ENCODE assay signal across 8 cellular contexts in the genomic region with DNA sequence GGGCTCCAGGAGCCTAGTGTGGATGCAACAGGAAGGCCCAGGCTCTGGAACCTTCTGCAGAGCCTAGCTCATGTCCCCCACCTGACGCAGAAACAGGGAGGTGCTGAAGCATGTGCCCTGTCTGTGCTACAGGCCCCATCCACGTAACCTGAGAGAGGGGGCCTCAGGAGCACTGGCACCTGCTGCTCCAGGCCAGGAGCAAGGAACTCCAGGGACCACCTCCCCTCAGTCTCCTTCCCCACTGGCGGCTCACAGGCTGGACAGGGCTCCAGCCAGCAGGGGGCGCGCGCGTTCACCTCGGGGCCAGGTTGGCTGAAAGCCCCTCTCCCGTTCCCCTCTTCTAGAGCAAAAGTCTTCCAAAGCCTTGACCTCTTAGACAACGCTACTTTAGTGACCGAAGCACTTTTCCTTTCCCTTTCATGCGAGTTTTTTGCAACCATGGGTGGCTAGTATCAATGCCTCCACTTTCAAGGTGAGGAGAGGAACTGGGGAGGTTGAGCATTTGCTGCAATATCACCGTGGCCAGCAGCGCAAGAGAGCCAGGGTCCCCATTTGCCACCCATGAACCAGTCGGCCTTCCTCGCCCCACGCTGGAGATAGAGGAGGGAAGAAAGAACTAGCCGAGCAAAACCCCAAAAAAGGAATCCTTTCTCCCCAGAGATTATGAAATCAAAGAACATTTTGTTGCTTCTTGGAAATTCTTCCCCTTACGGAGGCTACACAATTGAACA. TPM values are rescaled to one million over a fixed set of nuclear protein-coding genes. Genes with fewer than 3 reads are reported as not detected.
A peak's percentile ranks its signal among the peaks of the same experiment; 100 is the strongest.
DNase-seq lines count a peak whose midpoint lies in the region; ATAC-seq and TF ChIP-seq lines count a peak whose summit lies in the region.

No MANE protein-coding gene starts in this region.

- H3K27ac ChIP-seq in ascending aorta, result peak overlapping the region; percentile 75
- H3K27ac ChIP-seq in gastrocnemius medialis, result no peak overlapping the region

- H3K4me3 Mint-ChIP-seq in T-helper 1 cell treated with Interleukin-12 subunit alpha and Interleukin-12 subunit beta and Interleukin-4 antibody, amounts not matched to agents 30 μg/mL and 1 μg/mL, for 36 hours, result peak overlapping the region; percentile 95

- H3K27me3 Mint-ChIP-seq in T-helper 1 cell treated with Interleukin-12 subunit alpha and Interleukin-12 subunit beta and Interleukin-4 antibody, amounts not matched to agents 30 μg/mL and 1 μg/mL, for 36 hours (ENCODE audit: low read depth), result peaks cover 5% of the 10 kb centered on the region

- H3K27me3 ChIP-seq in ascending aorta, result no peaks in the 10 kb centered on the region
- peaks cover 0 to 8% (median 8%) of the 10 kb centered on the region in 3 donors for H3K27me3 ChIP-seq in gastrocnemius medialis

- H3K9me3 Mint-ChIP-seq in T-helper 1 cell treated with Interleukin-12 subunit alpha and Interleukin-12 subunit beta and Interleukin-4 antibody, amounts not matched to agents 30 μg/mL and 1 μg/mL, for 36 hours, result no peaks in the 10 kb centered on the region

- peaks cover 12% of the 10 kb centered on the region for H3K4me1 Mint-ChIP-seq in T-helper 1 cell treated with Interleukin-12 subunit alpha and Interleukin-12 subunit beta and Interleukin-4 antibody, amounts not matched to agents 30 μg/mL and 1 μg/mL, for 36 hours (ENCODE audit: low read depth)

- H3K9me3 ChIP-seq in ascending aorta, result no peaks in the 10 kb centered on the region
- no peaks in the 10 kb centered on the region for H3K9me3 ChIP-seq in gastrocnemius medialis

- DNase-seq in GDM1 (lab: John Stamatoyannopoulos, UW), result peak; percentile 60
- peak in 1 of 2 donors; percentile 82 for DNase-seq in ascending aorta (ENCODE audit: low spot score in 2 of 2)
- peak in 42 of 51 donors; percentile 6 to 77 (median 37) for DNase-seq in hypothalamus (lab: John Stamatoyannopoulos, UW)
- peak in 1 of 2 donors; percentile 52 for DNase-seq in gastrocnemius medialis
- DNase-seq in cortex of kidney (lab: John Stamatoyannopoulos, UW), result no peak
- DNase-seq in putamen (ENCODE audit: low spot score), result no peak

- peak overlapping the region; percentile 89 for H3K27ac Mint-ChIP-seq in T-helper 1 cell treated with Interleukin-12 subunit alpha and Interleukin-12 subunit beta and Interleukin-4 antibody, amounts not matched to agents 30 μg/mL and 1 μg/mL, for 36 hours

- H3K4me3 ChIP-seq in ascending aorta (peak overlapping the region; percentile 72 to 89), gastrocnemius medialis (peak overlapping the region; percentile 60 to 76 (median 64))

- H3K36me3 ChIP-seq in ascending aorta (peaks cover 5 to 16% of the 10 kb centered on the region in 2 donors), gastrocnemius medialis (no peaks in the 10 kb centered on the region)

- TF ChIP-seq CTCF in ascending aorta (IDR thresholded peaks at IDR 0.05) (peak; percentile 92 to 96 (median 96)), gastrocnemius medialis (IDR thresholded peaks at IDR 0.05 in 4 of 5, conservative IDR thresholded peaks at IDR 0.05 in 1 of 5) (peak; percentile 70 to 97 (median 94))

- no peak for TF ChIP-seq POLR2A in gastrocnemius medialis (IDR thresholded peaks at IDR 0.05)

- H3K4me1 ChIP-seq in ascending aorta (peaks cover 7 to 18% of the 10 kb centered on the region in 2 donors), gastrocnemius medialis (peaks cover 0 to 3% of the 10 kb centered on the region in 2 donors)

- in situ Hi-C loops in gastrocnemius medialis (cut with MboI; ENCODE audit: low sequenced_read_pairs in 4 of 4), result loop anchor here in 2 of 4 donors (25.0 kb wide), 1 partner anchor 269 kb away; no protein-coding TSS in a partner anchor

- intact Hi-C loops in ascending aorta (cut with DNase I) (loop anchor here (1.0 to 5.0 kb wide), 3 partner anchors 17 to 66 kb away; a partner anchor contains a TSS), gastrocnemius medialis (cut with DNase I; ENCODE audit: low total_unique reads) (loop anchor here (1.0 to 5.0 kb wide), 4 partner anchors 15 to 309 kb away; a partner anchor contains a TSS)

- ATAC-seq in HG03354 (IDR thresholded peaks at IDR 0.05; ENCODE audit: poor library complexity, severe bottlenecking, unreplicated experiment), result peak; percentile 53
- peak; percentile 44 to 84 for ATAC-seq in gastrocnemius medialis

- peaks cover 4% of the 10 kb centered on the region for H3K36me3 Mint-ChIP-seq in T-helper 1 cell treated with Interleukin-12 subunit alpha and Interleukin-12 subunit beta and Interleukin-4 antibody, amounts not matched to agents 30 μg/mL and 1 μg/mL, for 36 hours (ENCODE audit: low read depth)

RNA-seq across cellular contexts. Expression of a gene that starts 52.4 kb away (rescaled TPM):
- total RNA-seq in ascending aorta, result 7.1 TPM
- total RNA-seq in gastrocnemius medialis, result 10 to 100 TPM; 12.9 to 38.1 (median 18.9) TPM

RNA-seq across cellular contexts. Expression of a gene that starts 53.2 kb away (rescaled TPM):
- total RNA-seq in ascending aorta, result 56.8 TPM
- 10 to 100 TPM; 37.3 to 65.1 (median 44.4) TPM for total RNA-seq in gastrocnemius medialis

Comparison
In these comparisons a context has a peak if more than half of its experiments do, and no peak if none do; other contexts are left out.
1. DNase-seq: peak in GDM1 (single experiment) and hypothalamus (42 of 51); none in cortex of kidney (single experiment) and putamen (single experiment).
2. H3K27ac ChIP-seq: peak in ascending aorta (2 of 2); none in gastrocnemius medialis (0 of 4).